ENCODE assay signal across 25 cellular contexts in the genomic region with DNA sequence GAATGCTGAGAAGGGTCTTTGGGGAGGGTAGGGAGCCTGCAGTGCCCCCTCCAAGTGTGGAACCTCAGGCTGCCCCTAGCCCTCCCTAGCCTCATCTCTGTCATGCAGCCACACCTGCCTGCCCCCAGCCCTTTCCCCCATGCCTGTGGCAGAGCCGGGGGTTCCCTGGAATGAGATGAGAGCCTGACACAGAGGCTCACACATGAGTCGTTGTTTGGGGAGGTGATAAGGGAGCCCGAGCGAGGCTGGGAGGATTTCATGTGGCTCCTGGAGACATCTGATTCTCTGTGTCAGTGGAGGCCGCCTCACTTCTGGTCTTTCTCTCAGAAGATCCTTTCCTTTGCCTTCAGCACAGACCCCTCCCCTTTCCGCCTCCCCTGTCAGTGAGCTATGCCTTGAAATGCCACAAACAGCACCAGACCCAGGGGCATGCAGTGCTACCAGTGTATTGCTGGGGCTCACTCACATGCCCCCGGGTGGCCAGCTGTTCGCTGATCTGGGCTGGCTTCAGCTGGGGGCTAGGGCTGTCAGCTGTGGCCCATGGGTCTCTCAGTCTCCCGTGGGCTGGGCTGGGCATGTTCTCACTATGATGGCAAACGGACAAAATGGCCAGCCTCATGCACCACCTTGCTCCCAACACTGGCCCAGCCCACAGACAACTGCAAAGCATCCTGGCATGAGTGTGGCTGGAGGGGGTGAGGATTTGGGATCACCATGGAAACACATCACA.
"Had no signal": no experiment of that assay in that cellular context is flagged by ENCODE, and none has a peak within 500 bp of the region (broad histone marks: within the 10 kb centered on the region; RNA-seq: fewer than 3 reads in every experiment).

No MANE protein-coding gene starts in this region.

- H3K4me1 Mint-ChIP-seq: immature natural killer cell; naive thymus-derived CD4-positive, alpha-beta T cell; stimulated activated memory B cell treated with anti-CD40 and anti-IgM and Interleukin-4, amounts not matched to agents 10 μg/mL and 1 μg/mL and 100 μg/mL, for 72 hours; stimulated activated naive CD8-positive, alpha-beta T cell treated with anti-CD3 and anti-CD28 coated beads, Interleukin-15, amount 100 ng/mL, for 72 hours had no signal

- H3K4me3 ChIP-seq: left ventricle myocardium inferior, lung, mucosa of descending colon, right atrium auricular region, right lobe of liver, smooth muscle cell, tibial nerve, uterus had no signal

- H3K79me2 ChIP-seq: parathyroid adenoma had no signal

- H3K27ac Mint-ChIP-seq: immature natural killer cell; naive thymus-derived CD4-positive, alpha-beta T cell; natural killer cell treated with Interleukin-12 subunit alpha and Interleukin-12 subunit beta and Interleukin-15 and Interleukin-18, amount 100 ng/mL, for 72 hours; stimulated activated memory B cell treated with anti-CD40 and anti-IgM and Interleukin-4, amounts not matched to agents 10 μg/mL and 1 μg/mL and 100 μg/mL, for 72 hours; stimulated activated naive CD8-positive, alpha-beta T cell treated with anti-CD3 and anti-CD28 coated beads, Interleukin-15, amount 100 ng/mL, for 72 hours; type B pancreatic cell had no signal

- H3K4me3 Mint-ChIP-seq: immature natural killer cell; naive thymus-derived CD4-positive, alpha-beta T cell; natural killer cell treated with Interleukin-12 subunit alpha and Interleukin-12 subunit beta and Interleukin-15 and Interleukin-18, amount 100 ng/mL, for 72 hours; stimulated activated memory B cell treated with anti-CD40 and anti-IgM and Interleukin-4, amounts not matched to agents 10 μg/mL and 1 μg/mL and 100 μg/mL, for 72 hours; stimulated activated naive CD8-positive, alpha-beta T cell treated with anti-CD3 and anti-CD28 coated beads, Interleukin-15, amount 100 ng/mL, for 72 hours; type B pancreatic cell had no signal

- H3K27me3 ChIP-seq: right atrium auricular region, right lobe of liver, tibial nerve, uterus had no signal

- H3K27ac ChIP-seq: left ventricle myocardium inferior, parathyroid adenoma, right atrium auricular region, right lobe of liver, tibial nerve, uterus had no signal

- H3K4me1 ChIP-seq: left ventricle myocardium inferior, parathyroid adenoma, right atrium auricular region, right lobe of liver, tibial nerve, uterus had no signal

- DNase-seq: hippocampal formation; immature natural killer cell; left ventricle myocardium inferior; midbrain; mucosa of descending colon; naive thymus-derived CD4-positive, alpha-beta T cell; nucleus accumbens; right lobe of liver; stimulated activated CD4-positive, alpha-beta T cell treated with anti-CD3 and anti-CD28 coated beads, Interleukin-1b, Interleukin-23, amount 100 ng/mL, for 48 hours; stimulated activated CD4-positive, alpha-beta T cell treated with anti-CD3 and anti-CD28 coated beads, Interleukin-2, amount 100 ng/mL, for 48 hours; stimulated activated CD4-positive, alpha-beta T cell treated with anti-CD3 and anti-CD28 coated beads, Interleukin-4, amount 100 ng/mL, for 4 hours; stimulated activated CD8-positive, alpha-beta memory T cell treated with anti-CD3 and anti-CD28 coated beads, Interleukin-4, amount 100 ng/mL, for 48 hours; stimulated activated naive CD4-positive, alpha-beta T cell treated with Interleukin-2 at 50 U/mL for 16 hours; stimulated activated naive CD8-positive, alpha-beta T cell treated with anti-CD3 and anti-CD28 coated beads, Interleukin-15, amount 100 ng/mL, for 72 hours; substantia nigra; uterus had no signal

- H3K9ac ChIP-seq: parathyroid adenoma had no signal

- H3K36me3 ChIP-seq: left ventricle myocardium inferior, right atrium auricular region, right lobe of liver, tibial nerve, uterus had no signal

- FAIRE-seq: islet of Langerhans had no signal

- H3K36me3 Mint-ChIP-seq: immature natural killer cell; natural killer cell treated with Interleukin-12 subunit alpha and Interleukin-12 subunit beta and Interleukin-15 and Interleukin-18, amount 100 ng/mL, for 72 hours; stimulated activated memory B cell treated with anti-CD40 and anti-IgM and Interleukin-4, amounts not matched to agents 10 μg/mL and 1 μg/mL and 100 μg/mL, for 72 hours; type B pancreatic cell had no signal

- H3K9me3 Mint-ChIP-seq: immature natural killer cell; natural killer cell treated with Interleukin-12 subunit alpha and Interleukin-12 subunit beta and Interleukin-15 and Interleukin-18, amount 100 ng/mL, for 72 hours; type B pancreatic cell had no signal

- H3K9me3 ChIP-seq: mucosa of descending colon, right lobe of liver, uterus had no signal

- H3K27me3 Mint-ChIP-seq: natural killer cell treated with Interleukin-12 subunit alpha and Interleukin-12 subunit beta and Interleukin-15 and Interleukin-18, amount 100 ng/mL, for 72 hours; stimulated activated memory B cell treated with anti-CD40 and anti-IgM and Interleukin-4, amounts not matched to agents 10 μg/mL and 1 μg/mL and 100 μg/mL, for 72 hours; stimulated activated naive CD8-positive, alpha-beta T cell treated with anti-CD3 and anti-CD28 coated beads, Interleukin-15, amount 100 ng/mL, for 72 hours; type B pancreatic cell had no signal

- ATAC-seq: mucosa of descending colon; naive thymus-derived CD4-positive, alpha-beta T cell; natural killer cell treated with Interleukin-12 subunit alpha and Interleukin-12 subunit beta and Interleukin-15 and Interleukin-18, amount 100 ng/mL, for 72 hours; right lobe of liver; stimulated activated memory B cell treated with anti-CD40 and anti-IgM and Interleukin-4, amounts not matched to agents 10 μg/mL and 1 μg/mL and 100 μg/mL, for 72 hours; stimulated activated naive CD8-positive, alpha-beta T cell treated with anti-CD3 and anti-CD28 coated beads, Interleukin-15, amount 100 ng/mL, for 72 hours had no signal

- H2AFZ ChIP-seq: parathyroid adenoma had no signal

- H3K4me2 ChIP-seq: smooth muscle cell had no signal
